ENCODE assay signal across 23 cellular contexts in the genomic region with DNA sequence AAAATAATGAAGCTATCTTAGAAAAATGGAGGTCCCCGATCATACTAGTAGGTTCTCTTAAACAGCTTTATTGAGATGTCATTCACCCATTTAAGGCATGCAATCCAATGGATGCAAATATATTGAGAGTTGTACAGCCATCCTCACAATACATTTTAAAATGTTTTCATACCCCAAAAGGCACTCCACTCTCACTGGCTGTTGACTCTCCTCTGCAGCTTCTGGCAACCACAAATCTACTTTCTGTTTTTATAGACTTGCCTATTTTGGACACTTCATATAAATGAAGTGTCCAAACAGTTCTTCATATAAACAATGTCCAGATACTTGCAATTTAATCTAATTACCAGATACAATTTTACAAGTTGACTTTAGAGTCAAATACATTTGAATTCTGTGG.
DNase-seq lines count a peak whose midpoint lies in the region; ATAC-seq and TF ChIP-seq lines count a peak whose summit lies in the region.
"Had no signal": no experiment of that assay in that cellular context is flagged by ENCODE, and none has a peak within 500 bp of the region (broad histone marks: within the 10 kb centered on the region; RNA-seq: fewer than 3 reads in every experiment).

No MANE protein-coding gene starts in this region.

- H3K4me2 ChIP-seq in OCI-LY3 (ENCODE audit: low read length), result peak overlapping the region; percentile 38
- H3K4me2 ChIP-seq: A549, GM23338, neural progenitor cell had no signal

- DNase-seq in NCI-H2081 (lab: John Stamatoyannopoulos, UW) (no peak), SKM-1 (lab: John Stamatoyannopoulos, UW; ENCODE audit: unreplicated experiment) (no peak), NCI-H2227 (lab: John Stamatoyannopoulos, UW; ENCODE audit: unreplicated experiment) (no peak), left cardiac atrium (no peak)
- DNase-seq: activated CD4-positive, CD25-positive, alpha-beta regulatory T cell treated with anti-CD3 and anti-CD28 coated beads, Interleukin-2, amount 50 U/mL, for 72 hours; activated naive CD4-positive, alpha-beta T cell treated with anti-CD3 and anti-CD28 coated beads for 36 hours; activated T-cell treated with anti-CD3 and anti-CD28 coated beads, Interleukin-2, amount 50 U/mL, for 1 hour; COR-L47; kidney; MG63; NCI-H146; NCI-H69; sigmoid colon; upper lobe of right lung had no signal

- no peaks in the 10 kb centered on the region for H3K79me2 ChIP-seq in OCI-LY3 (ENCODE audit: low read length)

- H3K27ac ChIP-seq in OCI-LY3 (ENCODE audit: low read length), result no peak overlapping the region
- H3K27ac ChIP-seq: A549, coronary artery, neural progenitor cell, sigmoid colon, upper lobe of right lung had no signal

- no peaks in the 10 kb centered on the region for H3K27me3 ChIP-seq in OCI-LY3 (ENCODE audit: low read depth, low read length)
- H3K27me3 ChIP-seq: MG63, neural progenitor cell, sigmoid colon, upper lobe of right lung had no signal

- intact Hi-C loops in left cardiac atrium (cut with DNase I), result no loop called here

- no peak for TF ChIP-seq CTCF in OCI-LY3 (IDR thresholded peaks at IDR 0.05; ENCODE audit: low read depth, low read length)

- H3K9me3 ChIP-seq in OCI-LY3 (ENCODE audit: insufficient read depth, low read length), result no peaks in the 10 kb centered on the region
- H3K9me3 ChIP-seq: A549, MG63, sigmoid colon, upper lobe of right lung had no signal

- H4K20me1 ChIP-seq in OCI-LY3 (ENCODE audit: insufficient read depth, low read length), result no peaks in the 10 kb centered on the region

- peak overlapping the region; percentile 46; the same call in 1 of the 2 replicates for H2AFZ ChIP-seq in OCI-LY3 (ENCODE audit: low read depth, low read length)
- H2AFZ ChIP-seq: GM23338, neural progenitor cell had no signal

- peaks cover 17% of the 10 kb centered on the region for H3K4me1 ChIP-seq in OCI-LY3 (ENCODE audit: low read length)
- H3K4me1 ChIP-seq: A549, neural progenitor cell, upper lobe of right lung had no signal

- no peak overlapping the region for H3K9ac ChIP-seq in OCI-LY3 (ENCODE audit: low read length)
- H3K9ac ChIP-seq: neural progenitor cell had no signal

- no peaks in the 10 kb centered on the region for H3K36me3 ChIP-seq in OCI-LY3 (replicated peaks; ENCODE audit: low read depth, low read length)
- H3K36me3 ChIP-seq: MG63, neural progenitor cell, sigmoid colon, upper lobe of right lung had no signal

- ATAC-seq in GM18502 (IDR thresholded peaks at IDR 0.05; ENCODE audit: poor library complexity, unreplicated experiment) (peak; percentile 76), GM19395 (IDR thresholded peaks at IDR 0.05; ENCODE audit: unreplicated experiment) (peak; percentile 76), GM21786 (IDR thresholded peaks at IDR 0.05; ENCODE audit: unreplicated experiment) (peak; percentile 64), left cardiac atrium (no peak)
- ATAC-seq: A549, GM23338, upper lobe of right lung had no signal

- H3K4me3 ChIP-seq in OCI-LY3 (ENCODE audit: low read length), result 0 out of 2 replicates have a peak overlapping the region, but pooled peaks have one; percentile 11
- H3K4me3 ChIP-seq: A549, coronary artery, GM23338, lung, MG63, neural progenitor cell, sigmoid colon, upper lobe of right lung had no signal

Comparison
In these comparisons a context has a peak if more than half of its experiments do, and no peak if none do; other contexts are left out.
1. ATAC-seq: peak in GM18502 (single experiment), GM19395 (single experiment) and GM21786 (single experiment); none in left cardiac atrium (0 of 2).